9 cellular contexts compared by ENCODE assay signal in genomic region chr1:241413386-241413785, GRCh38. TPM values are rescaled to one million over a fixed set of nuclear protein-coding genes. Genes with fewer than 3 reads are reported as not detected.
DNase-seq lines count a peak whose midpoint lies in the region; ATAC-seq and TF ChIP-seq lines count a peak whose summit lies in the region.
"Had no signal": no experiment of that assay in that cellular context is flagged by ENCODE, and none has a peak within 500 bp of the region (broad histone marks: within the 10 kb centered on the region; RNA-seq: fewer than 3 reads in every experiment).

No MANE protein-coding gene starts in this region.

- no peak for TF ChIP-seq CTCF in fibroblast of the aortic adventitia (IDR thresholded peaks at IDR 0.05; ENCODE audit: insufficient read depth, low read length)
- TF ChIP-seq CTCF in GM10266 (IDR thresholded peaks at IDR 0.05; ENCODE audit: control insufficient read depth, insufficient read depth, low read depth, missing control alignments), result no peak

- DNase-seq in DMS53 treated with DMSO at 0.1 percent for 48 hours (lab: John Stamatoyannopoulos, UW; ENCODE audit: unreplicated experiment) (peak; percentile 51), NCI-H460 (ENCODE audit: extremely low read depth, low read depth) (peak; percentile 15), fibroblast of the aortic adventitia (ENCODE audit: low read depth) (peak; percentile 73), GM10266 (ENCODE audit: extremely low spot score) (no peak), NCI-H446 (lab: John Stamatoyannopoulos, UW) (no peak)
- DNase-seq in activated CD4-positive, alpha-beta T cell treated with anti-CD3 and anti-CD28 coated beads, Interleukin-2, amount 50 U/mL, for 4 hours, result no peak
- DNase-seq: activated CD4-positive, CD25-positive, alpha-beta regulatory T cell had no signal

- ATAC-seq in GM21619 (IDR thresholded peaks at IDR 0.05; ENCODE audit: unreplicated experiment) (peak; percentile 51), HG03045 (IDR thresholded peaks at IDR 0.05; ENCODE audit: unreplicated experiment) (no peak)

- H3K4me3 ChIP-seq in fibroblast of the aortic adventitia (ENCODE audit: low read depth, low read length), result no peak overlapping the region

RNA-seq across cellular contexts. Expression of gene RGS7, which starts 56.4 kb away (rescaled TPM):
- 0.10 TPM in 1 of 2 replicates, not detected in the other for total RNA-seq in NCI-H460 (2014; rRNA removed; shearing (Covaris generic))
- polyA plus RNA-seq in NCI-H460 (2014; cell fraction: nucleus; rRNA removed), result 0.22 TPM in 1 of 2 replicates, not detected in the other
- total RNA-seq in fibroblast of the aortic adventitia (ENCODE audit: low replicate concordance), result 0.63 TPM in 1 of 2 replicates, not detected in the other

Comparison
In these comparisons a context has a peak if more than half of its experiments do, and no peak if none do; other contexts are left out.
1. DNase-seq: peak in DMS53 treated with DMSO at 0.1 percent for 48 hours (single experiment), NCI-H460 (single experiment) and fibroblast of the aortic adventitia (single experiment); none in activated CD4-positive, alpha-beta T cell treated with anti-CD3 and anti-CD28 coated beads, Interleukin-2, amount 50 U/mL, for 4 hours (0 of 2), GM10266 (single experiment) and NCI-H446 (0 of 2).